ENCODE assay signal across 10 cellular contexts in genomic region chr12:77995436-77996167, GRCh38.
DNase-seq lines count a peak whose midpoint lies in the region; ATAC-seq lines count a peak whose summit lies in the region.
"Had no signal": no experiment of that assay in that cellular context is flagged by ENCODE, and none has a peak within 500 bp of the region (broad histone marks: within the 10 kb centered on the region; RNA-seq: fewer than 3 reads in every experiment).

No MANE protein-coding gene starts in this region.

- DNase-seq in A172 (ENCODE audit: low spot score), result peak; percentile 81
- peak; percentile 4 for DNase-seq in T1000 (lab: John Stamatoyannopoulos, UW)
- DNase-seq in medulla oblongata (ENCODE audit: extremely low spot score), result no peak
- no peak for DNase-seq in hypothalamus (lab: John Stamatoyannopoulos, UW)
- DNase-seq in activated T-cell treated with anti-CD3 and anti-CD28 coated beads for 4 hours, result no peak
- no peak for DNase-seq in stimulated activated CD4-positive, alpha-beta T cell treated with anti-CD3 and anti-CD28 coated beads, Interleukin-4, amount 100 ng/mL, for 24 hours
- DNase-seq: caudate nucleus; CD8-positive, alpha-beta T cell had no signal

- peak; percentile 94 for ATAC-seq in GM18907 (IDR thresholded peaks at IDR 0.05; ENCODE audit: unreplicated experiment)
- peak; percentile 93 for ATAC-seq in HG02973 (IDR thresholded peaks at IDR 0.05; ENCODE audit: unreplicated experiment)
- ATAC-seq: CD8-positive, alpha-beta T cell had no signal

Comparison
In these comparisons a context has a peak if more than half of its experiments do, and no peak if none do; other contexts are left out.
1. DNase-seq: peak in A172 (single experiment) and T1000 (single experiment); none in medulla oblongata (single experiment), hypothalamus (0 of 51), activated T-cell treated with anti-CD3 and anti-CD28 coated beads for 4 hours (single experiment) and stimulated activated CD4-positive, alpha-beta T cell treated with anti-CD3 and anti-CD28 coated beads, Interleukin-4, amount 100 ng/mL, for 24 hours (single experiment).